Comparison of ENCODE assay signal across 8 cellular contexts in the genomic region with DNA sequence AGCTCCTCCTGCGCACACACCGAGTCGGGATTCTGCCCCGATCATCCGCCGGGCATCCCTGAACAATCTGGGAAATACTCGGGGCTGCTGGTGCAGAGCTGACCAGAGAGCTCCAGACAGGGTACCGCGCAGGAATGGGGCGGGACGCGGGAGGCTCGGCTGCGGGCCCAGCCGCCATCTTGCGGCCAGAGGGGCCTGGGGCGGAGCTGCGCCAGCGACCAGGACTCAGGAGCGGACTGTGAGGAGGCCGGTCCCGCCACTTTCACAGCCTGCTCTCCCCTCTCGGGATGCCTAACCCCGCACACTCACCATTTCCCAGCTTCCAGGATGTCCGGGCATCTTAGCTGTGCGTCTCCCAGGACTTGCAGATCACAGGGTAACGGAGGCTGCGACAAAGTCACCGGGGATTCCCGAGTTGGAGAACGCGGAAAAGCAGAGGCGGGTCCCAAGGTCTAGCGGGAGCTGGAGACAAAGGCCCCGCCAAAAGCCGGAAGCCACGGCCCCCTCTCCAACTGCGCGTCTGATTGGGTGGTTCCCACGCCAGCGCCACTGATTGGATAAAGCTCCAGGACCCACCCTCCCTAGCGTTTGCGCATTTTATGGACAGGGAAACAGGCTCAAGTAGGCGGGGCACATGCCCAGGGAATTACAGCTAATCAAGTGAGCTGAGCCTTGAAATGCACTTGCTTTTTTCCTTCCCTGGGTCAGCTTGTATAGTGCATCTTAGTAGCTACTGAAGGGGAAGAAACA. TPM values are rescaled to one million over a fixed set of nuclear protein-coding genes. Genes with fewer than 3 reads are reported as not detected.
DNase-seq lines count a peak whose midpoint lies in the region; ATAC-seq and TF ChIP-seq lines count a peak whose summit lies in the region.

No MANE protein-coding gene starts in this region.

- H3K27ac ChIP-seq in IMR-90 (ENCODE audit: insufficient read depth, low read length), result peak overlapping the region; percentile 93
- H3K27ac ChIP-seq in neuronal stem cell (replicated peaks; ENCODE audit: low read length), result peak overlapping the region; percentile 94

- H3K56ac ChIP-seq in IMR-90 (ENCODE audit: extremely low read depth, insufficient read depth, low read length), result peak overlapping the region; percentile 84; the same call in 1 of the 2 replicates

- H3K4ac ChIP-seq in IMR-90 (ENCODE audit: low read depth, low read length) (peak overlapping the region; percentile 83), neuronal stem cell (ENCODE audit: low read length) (no peak overlapping the region)

- H3K27me3 ChIP-seq in IMR-90 (ENCODE audit: control insufficient read depth, insufficient read depth, low read length) (no peaks in the 10 kb centered on the region), neuronal stem cell (ENCODE audit: control insufficient read depth in 3 of 3, insufficient read depth in 3 of 3, low read depth in 1 of 3, low read length in 3 of 3) (no peaks in the 10 kb centered on the region)

- peak; percentile 56; the same call in 1 of the 2 replicates for TF ChIP-seq POLR2A in IMR-90 (IDR thresholded peaks at IDR 0.05; ENCODE audit: low read depth, low read length)

- no peaks in the 10 kb centered on the region; the same call in 1 of the 2 replicates for H3K9me3 ChIP-seq in IMR-90 (ENCODE audit: control insufficient read depth, insufficient read depth, low read length)
- peaks cover 0 to 47% of the 10 kb centered on the region in 2 donors for H3K9me3 ChIP-seq in neuronal stem cell (replicated peaks in 1 of 2; ENCODE audit: control insufficient read depth in 2 of 2, insufficient read depth in 1 of 2, low read depth in 1 of 2, low read length in 2 of 2)

- WGBS in IMR-90 (ENCODE audit: extremely low coverage in 2 of 2, insufficient read length in 1 of 2), 2 experiments, result 0% methylated on average over 13 of the region's 44 CpGs; no CpG with 5 or more reads in 1 of the 2 experiments
- no CpG with 5 or more reads among the region's 44 CpGs for WGBS in neuronal stem cell (ENCODE audit: extremely low coverage in 2 of 2, insufficient read length in 2 of 2, insufficient replicate concordance in 1 of 2), 2 donors

- DNase-seq in Caki2 (ENCODE audit: low read depth) (peak; percentile 96), IMR-90 (peak; percentile 94), SK-MEL-5 (ENCODE audit: low read depth, low spot score) (peak; percentile 77), germinal center (ENCODE audit: low spot score) (peak; percentile 97), neuronal stem cell (ENCODE audit: low spot score) (peak; percentile 95), stromal cell of bone marrow (ENCODE audit: low read depth) (peak; percentile 95)
- DNase-seq in activated naive CD4-positive, alpha-beta T cell treated with anti-CD3 and anti-CD28 coated beads, Interleukin-2, amount 50 U/mL, for 16 hours, result peak; percentile 89

- H4K8ac ChIP-seq in IMR-90 (ENCODE audit: low read depth in 2 of 2, low read length in 2 of 2) (peak overlapping the region; percentile 85 to 87), neuronal stem cell (ENCODE audit: low read depth, low read length) (peak overlapping the region; percentile 70)

- H3K79me1 ChIP-seq in IMR-90 (ENCODE audit: low read depth in 1 of 2, low read length in 2 of 2) (peaks cover 13 to 22% of the 10 kb centered on the region in 2 experiments), neuronal stem cell (ENCODE audit: low read depth, low read length) (peaks cover 6% of the 10 kb centered on the region)

- BruUV-seq in IMR-90 (replicated peaks; lab: Mats Ljungman, UMichigan), result no TSS peak

- TF ChIP-seq CTCF in IMR-90 (conservative IDR thresholded peaks at IDR 0.05; ENCODE audit: low read depth, low read length), result no peak

- H2AFZ ChIP-seq in IMR-90 (replicated peaks; ENCODE audit: low read length, poor library complexity) (peak overlapping the region; percentile 97), neuronal stem cell (ENCODE audit: low read length) (peak overlapping the region; percentile 90)

- H2BK15ac ChIP-seq in IMR-90 (ENCODE audit: low read depth, low read length) (no peak overlapping the region), neuronal stem cell (ENCODE audit: low read length) (peak overlapping the region; percentile 20)

- dilution Hi-C loops in IMR-90 (cut with HindIII; ENCODE audit: low sequenced_read_pairs, unreplicated experiment), result no loop called here

- H3K14ac ChIP-seq in IMR-90 (replicated peaks; ENCODE audit: low read depth, low read length) (peak overlapping the region; percentile 63; the same call in 1 of the 2 replicates), neuronal stem cell (ENCODE audit: low read length) (peak overlapping the region; percentile 86)

- intact Hi-C loops in IMR-90 (cut with micrococcal nuclease), result no loop called here

- in situ Hi-C loops in Caki2 (cut with HindIII; ENCODE audit: low pct_unique_long_range_greater_than_20kb, low sequenced_read_pairs) (no loop called here), IMR-90 (cut with MboI; ENCODE audit: low sequenced_read_pairs) (no loop called here), SK-MEL-5 (cut with HindIII; ENCODE audit: low pct_unique_long_range_greater_than_20kb, low sequenced_read_pairs) (no loop called here)

- H2AK9ac ChIP-seq in IMR-90 (replicated peaks; ENCODE audit: low read depth, low read length, poor library complexity), result peak overlapping the region; percentile 92

- CTCF ChIA-PET in IMR-90 (lab: Yijun Ruan, JAX), result no interaction called here

- H2AK5ac ChIP-seq in IMR-90 (ENCODE audit: low read depth, low read length), result 0 out of 2 replicates have a peak overlapping the region, but pooled peaks have one; percentile 17
- H2AK5ac ChIP-seq in neuronal stem cell (ENCODE audit: low read depth, low read length), result peak overlapping the region; percentile 34

- H4K91ac ChIP-seq in IMR-90 (ENCODE audit: insufficient read depth, low read depth, low read length) (peak overlapping the region; percentile 70; the same call in 1 of the 2 replicates), neuronal stem cell (ENCODE audit: low read depth, low read length, poor library complexity) (no peak overlapping the region)

- H4K5ac ChIP-seq in IMR-90 (ENCODE audit: low read depth, low read length), result peak overlapping the region; percentile 35

- TF ChIP-seq RAD21 in IMR-90 (IDR thresholded peaks at IDR 0.05; ENCODE audit: low read length), result no peak

- H2BK20ac ChIP-seq in IMR-90 (ENCODE audit: low read depth, low read length), result no peak overlapping the region

- H3K9me1 ChIP-seq in IMR-90 (ENCODE audit: insufficient read depth, low read length), result peaks cover 3% of the 10 kb centered on the region; the same call in 1 of the 2 replicates

- H3K9ac ChIP-seq in IMR-90 (ENCODE audit: low read depth, low read length) (peak overlapping the region; percentile 90), neuronal stem cell (ENCODE audit: low read depth, low read length, poor library complexity) (peak overlapping the region; percentile 89)

- H3K18ac ChIP-seq in IMR-90 (ENCODE audit: low read depth, low read length) (peak overlapping the region; percentile 28; the same call in 1 of the 2 replicates), neuronal stem cell (ENCODE audit: low read length) (peak overlapping the region; percentile 99)

- H3K23ac ChIP-seq in IMR-90 (ENCODE audit: low read depth, low read length) (0 out of 2 replicates have a peak overlapping the region, but pooled peaks have one; percentile 24), neuronal stem cell (ENCODE audit: low read depth, low read length, poor library complexity) (peak overlapping the region; percentile 87)

- peak; percentile 88 for ATAC-seq in GM21381 (IDR thresholded peaks at IDR 0.05; ENCODE audit: unreplicated experiment)
- ATAC-seq in IMR-90 (ENCODE audit: low read depth), result peak; percentile 99

- POLR2A ChIA-PET in IMR-90 (lab: Charles Lee; ENCODE audit: unreplicated experiment), result interaction anchor here (0.5 kb wide), 1 partner anchor 115 kb away, joined by 3 read pairs; no protein-coding TSS in a partner anchor

- no peak overlapping the region for H2BK120ac ChIP-seq in IMR-90 (ENCODE audit: low read depth, low read length)
- H2BK120ac ChIP-seq in neuronal stem cell (ENCODE audit: low read depth, low read length), result peak overlapping the region; percentile 37

- no peak overlapping the region for H2BK12ac ChIP-seq in neuronal stem cell (ENCODE audit: low read length)

- H3K4me1 ChIP-seq in IMR-90 (ENCODE audit: control insufficient read depth, insufficient read depth, low read length) (no peaks in the 10 kb centered on the region; the same call in 1 of the 2 replicates), neuronal stem cell (ENCODE audit: control insufficient read depth in 2 of 2, insufficient read depth in 1 of 2, low read depth in 1 of 2, low read length in 2 of 2) (peaks cover 5 to 12% of the 10 kb centered on the region in 2 donors)

- peak overlapping the region; percentile 61 for H2BK5ac ChIP-seq in IMR-90 (ENCODE audit: low read depth, low read length, poor library complexity, severe bottlenecking)
- H2BK5ac ChIP-seq in neuronal stem cell (ENCODE audit: low read length), result no peak overlapping the region

- peaks cover 12% of the 10 kb centered on the region for H3K36me3 ChIP-seq in IMR-90 (ENCODE audit: control insufficient read depth, insufficient read depth, low read length)
- H3K36me3 ChIP-seq in neuronal stem cell (replicated peaks in 1 of 2; ENCODE audit: control insufficient read depth in 2 of 2, insufficient read depth in 2 of 2, low read length in 2 of 2), result peaks cover 24 to 43% of the 10 kb centered on the region in 2 donors

- no peaks in the 10 kb centered on the region for H4K20me1 ChIP-seq in IMR-90 (ENCODE audit: insufficient read depth, low read length)

- H3K4me3 ChIP-seq in IMR-90 (ENCODE audit: insufficient read depth, low read depth, low read length) (peak overlapping the region; percentile 96), neuronal stem cell (ENCODE audit: low read length in 2 of 2) (peak overlapping the region; percentile 98 to 99)

- H3K4me2 ChIP-seq in IMR-90 (ENCODE audit: low read depth, low read length) (peak overlapping the region; percentile 70), neuronal stem cell (ENCODE audit: insufficient read depth, low read length, poor library complexity, severe bottlenecking) (no peak overlapping the region)

TF ChIP-seq in IMR-90, 13 proteins besides CTCF, POLR2A, EP300 and RAD21 (continues in another document):
- peak; percentile 56; the same call in 1 of the 2 replicates for TF ChIP-seq FOS (IDR thresholded peaks at IDR 0.05; ENCODE audit: low read depth, low read length)

RNA-seq across cellular contexts. Expression of a gene that starts 15.8 kb away (rescaled TPM):
- total RNA-seq in Caki2 (2014; rRNA removed; shearing (Covaris generic); ENCODE audit: low replicate concordance), result 6.0 and 7.7 TPM in 2 replicates
- 8.8 and 10.6 TPM in 2 replicates for total RNA-seq in IMR-90 (2012; rRNA removed)
- 1.9 and 2.9 TPM in 2 replicates for polyA plus RNA-seq in IMR-90 (2012; rRNA removed)
- 0.55 and 1.1 TPM in 2 replicates for polyA plus RNA-seq in IMR-90 (2012; cell fraction: cytosol; rRNA removed)
- polyA plus RNA-seq in IMR-90 (2012; cell fraction: nucleus; rRNA removed; ENCODE audit: low replicate concordance), result 1.8 and 8.4 TPM in 2 replicates
- total RNA-seq in SK-MEL-5 (2014; rRNA removed; shearing (Covaris generic)), result 4.4 and 4.7 TPM in 2 replicates
- 1.9 and 5.3 TPM in 2 replicates for polyA plus RNA-seq in SK-MEL-5 (2015; cell fraction: cytosol; rRNA removed)
- polyA plus RNA-seq in SK-MEL-5 (2015; cell fraction: nucleus; rRNA removed), result 7.2 and 9.2 TPM in 2 replicates
- polyA plus RNA-seq in neuronal stem cell (2013, experiment 1 of 2), result 43.0 TPM
- polyA plus RNA-seq in neuronal stem cell (2013, experiment 2 of 2), result 44.7 TPM

Comparison
In these comparisons a context has a peak if more than half of its experiments do, and no peak if none do; other contexts are left out.
1. Peak in every context shown above with its lines: DNase-seq, ATAC-seq, H3K4me3 ChIP-seq and H3K27ac ChIP-seq.